1 cellular context compared by ENCODE assay signal in genomic region chr18:75231053-75231406, GRCh38.
TF ChIP-seq lines count a peak whose summit lies in the region.

No MANE protein-coding gene starts in this region.

TF ChIP-seq in HepG2, 621 proteins besides CTCF, POLR2A, EP300 and RAD21:
- TF ChIP-seq NFKB2 (CRISPR knock-in tag; IDR thresholded peaks at IDR 0.05; ENCODE audit: borderline replicate concordance): no peak
- TF ChIP-seq HNRNPL (IDR thresholded peaks at IDR 0.05; ENCODE audit: low read depth, low read length): 0 out of 2 replicates have a peak, but pooled peaks have one; percentile 25
